In genomic region chr7:11078242-11078834, GRCh38 we compare ENCODE assay signal across 23 cellular contexts.
DNase-seq lines count a peak whose midpoint lies in the region; ATAC-seq and TF ChIP-seq lines count a peak whose summit lies in the region.
"Had no signal": no experiment of that assay in that cellular context is flagged by ENCODE, and none has a peak within 500 bp of the region (broad histone marks: within the 10 kb centered on the region; RNA-seq: fewer than 3 reads in every experiment).

No MANE protein-coding gene starts in this region.

- no peak overlapping the region for H3K4me3 ChIP-seq in prostate gland
- H3K4me3 ChIP-seq in CD4-positive, alpha-beta memory T cell (ENCODE audit: low read length in 2 of 2), result no peak overlapping the region
- H3K4me3 ChIP-seq: HAP-1, K562, left ventricle myocardium inferior, MG63 had no signal

- H3K36me3 ChIP-seq in prostate gland, result no peaks in the 10 kb centered on the region
- no peaks in the 10 kb centered on the region for H3K36me3 ChIP-seq in CD4-positive, alpha-beta memory T cell (ENCODE audit: insufficient read depth, low read length)
- H3K36me3 ChIP-seq: HAP-1, MG63 had no signal

- intact Hi-C loops in prostate gland (cut with DNase I), result no loop called here
- intact Hi-C loops in CD4-positive, alpha-beta memory T cell (cut with micrococcal nuclease), result no loop called here

- CTCF ChIA-PET in CD4-positive, alpha-beta memory T cell (lab: Charles Lee; ENCODE audit: partially characterized antibody), result no interaction called here

- DNase-seq in nephron progenitor cell (no peak), prostate gland (ENCODE audit: low spot score) (no peak), GM19238 (ENCODE audit: insufficient read length, low spot score) (no peak)
- no peak for DNase-seq in CD4-positive, alpha-beta memory T cell
- DNase-seq in effector memory CD8-positive, alpha-beta T cell, result no peak
- DNase-seq: activated CD4-positive, alpha-beta T cell treated with anti-CD3 and anti-CD28 coated beads, Interleukin-2, amount 50 U/mL, for 1 hour; activated CD8-positive, alpha-beta memory T cell treated with anti-CD3 and anti-CD28 coated beads, Interleukin-2, amount 10 ng/mL, durations not matched to agents 7 days and 5 days; activated naive CD4-positive, alpha-beta T cell treated with Interleukin-2 at 50 U/mL for 16 hours; CD4-positive, CD25-positive, alpha-beta regulatory T cell; left ventricle myocardium inferior; MG63; NCI-H2029; NCI-H526 treated with DMSO at 0.1 percent for 48 hours; SHP77 treated with DMSO at 0.1 percent for 48 hours; stimulated activated naive CD8-positive, alpha-beta T cell treated with anti-CD3 and anti-CD28 coated beads, Interleukin-15, amount 100 ng/mL, for 72 hours; SW 1271; T-helper 9 cell had no signal

- H3K27ac Mint-ChIP-seq in nephron progenitor cell, result peak overlapping the region; percentile 67
- H3K27ac Mint-ChIP-seq in CD4-positive, alpha-beta memory T cell, result no peak overlapping the region
- H3K27ac Mint-ChIP-seq in effector memory CD8-positive, alpha-beta T cell, result no peak overlapping the region
- H3K27ac Mint-ChIP-seq: activated CD8-positive, alpha-beta memory T cell treated with anti-CD3 and anti-CD28 coated beads, Interleukin-2, amount 10 ng/mL, durations not matched to agents 7 days and 5 days; CD4-positive, CD25-positive, alpha-beta regulatory T cell; stimulated activated naive CD8-positive, alpha-beta T cell treated with anti-CD3 and anti-CD28 coated beads, Interleukin-15, amount 100 ng/mL, for 72 hours had no signal

- H3K9me3 ChIP-seq in prostate gland, result no peaks in the 10 kb centered on the region
- no peaks in the 10 kb centered on the region for H3K9me3 ChIP-seq in CD4-positive, alpha-beta memory T cell (ENCODE audit: control insufficient read depth in 1 of 2, low read length in 2 of 2)
- H3K9me3 ChIP-seq: HAP-1, MG63 had no signal

- 94% methylated on average over 4 of the region's 4 CpGs for WGBS in prostate gland

- H3K27ac ChIP-seq in prostate gland, result no peak overlapping the region
- H3K27ac ChIP-seq in CD4-positive, alpha-beta memory T cell (ENCODE audit: low read depth, low read length), result no peak overlapping the region
- H3K27ac ChIP-seq: left ventricle myocardium inferior had no signal

- H3K9me3 Mint-ChIP-seq in nephron progenitor cell, result peaks cover 9% of the 10 kb centered on the region
- H3K9me3 Mint-ChIP-seq in CD4-positive, alpha-beta memory T cell, result peaks cover 0 to 3% (median 0%) of the 10 kb centered on the region in 8 donors
- no peaks in the 10 kb centered on the region for H3K9me3 Mint-ChIP-seq in effector memory CD8-positive, alpha-beta T cell

- H3K27me3 ChIP-seq in prostate gland (replicated peaks; ENCODE audit: insufficient read depth), result no peaks in the 10 kb centered on the region
- H3K27me3 ChIP-seq in CD4-positive, alpha-beta memory T cell (ENCODE audit: insufficient read depth, low read length), result no peaks in the 10 kb centered on the region
- H3K27me3 ChIP-seq: MG63 had no signal

- ATAC-seq in GM18520 (IDR thresholded peaks at IDR 0.05; ENCODE audit: unreplicated experiment) (peak; percentile 64), GM21529 (IDR thresholded peaks at IDR 0.05; ENCODE audit: unreplicated experiment) (peak; percentile 57), HG03342 (IDR thresholded peaks at IDR 0.05; ENCODE audit: unreplicated experiment) (peak; percentile 50)
- ATAC-seq in effector memory CD8-positive, alpha-beta T cell (replicated peaks), result no peak
- ATAC-seq: activated CD8-positive, alpha-beta memory T cell treated with anti-CD3 and anti-CD28 coated beads, Interleukin-2, amount 10 ng/mL, durations not matched to agents 7 days and 5 days; K562; stimulated activated naive CD8-positive, alpha-beta T cell treated with anti-CD3 and anti-CD28 coated beads, Interleukin-15, amount 100 ng/mL, for 72 hours had no signal

- TF ChIP-seq POLR2A in prostate gland (IDR thresholded peaks at IDR 0.05), result no peak

- peaks cover 8% of the 10 kb centered on the region for H3K4me1 Mint-ChIP-seq in nephron progenitor cell
- no peaks in the 10 kb centered on the region for H3K4me1 Mint-ChIP-seq in CD4-positive, alpha-beta memory T cell
- peaks cover 0 to 6% of the 10 kb centered on the region in 2 donors for H3K4me1 Mint-ChIP-seq in effector memory CD8-positive, alpha-beta T cell (ENCODE audit: low read depth in 2 of 2)

- no peaks in the 10 kb centered on the region for H3K4me1 ChIP-seq in prostate gland (replicated peaks)
- H3K4me1 ChIP-seq in CD4-positive, alpha-beta memory T cell (ENCODE audit: insufficient read depth, low read length), result no peaks in the 10 kb centered on the region
- H3K4me1 ChIP-seq: HAP-1, left ventricle myocardium inferior had no signal

- H3K36me3 Mint-ChIP-seq in nephron progenitor cell (ENCODE audit: low read depth), result peaks cover 58% of the 10 kb centered on the region
- peaks cover 13 to 20% of the 10 kb centered on the region in 2 donors for H3K36me3 Mint-ChIP-seq in CD4-positive, alpha-beta memory T cell
- H3K36me3 Mint-ChIP-seq in effector memory CD8-positive, alpha-beta T cell (ENCODE audit: insufficient read depth), result no peaks in the 10 kb centered on the region

- POLR2A ChIA-PET in CD4-positive, alpha-beta memory T cell (lab: Charles Lee; ENCODE audit: partially characterized antibody), result no interaction called here

- no peaks in the 10 kb centered on the region for H3K27me3 Mint-ChIP-seq in nephron progenitor cell (ENCODE audit: low read depth, poor library complexity)
- no peaks in the 10 kb centered on the region for H3K27me3 Mint-ChIP-seq in CD4-positive, alpha-beta memory T cell
- H3K27me3 Mint-ChIP-seq in effector memory CD8-positive, alpha-beta T cell, result no peaks in the 10 kb centered on the region
- H3K27me3 Mint-ChIP-seq: activated CD8-positive, alpha-beta memory T cell treated with anti-CD3 and anti-CD28 coated beads, Interleukin-2, amount 10 ng/mL, durations not matched to agents 7 days and 5 days; brain; CD4-positive, CD25-positive, alpha-beta regulatory T cell; stimulated activated naive CD8-positive, alpha-beta T cell treated with anti-CD3 and anti-CD28 coated beads, Interleukin-15, amount 100 ng/mL, for 72 hours had no signal

- no peak for TF ChIP-seq CTCF in nephron progenitor cell (IDR thresholded peaks at IDR 0.05)
- no peak for TF ChIP-seq CTCF in prostate gland (IDR thresholded peaks at IDR 0.05)

- no peak overlapping the region for H3K4me3 Mint-ChIP-seq in nephron progenitor cell
- no peak overlapping the region for H3K4me3 Mint-ChIP-seq in CD4-positive, alpha-beta memory T cell
- H3K4me3 Mint-ChIP-seq in effector memory CD8-positive, alpha-beta T cell, result no peak overlapping the region
- H3K4me3 Mint-ChIP-seq: activated CD8-positive, alpha-beta memory T cell treated with anti-CD3 and anti-CD28 coated beads, Interleukin-2, amount 10 ng/mL, durations not matched to agents 7 days and 5 days; brain; CD4-positive, CD25-positive, alpha-beta regulatory T cell; stimulated activated naive CD8-positive, alpha-beta T cell treated with anti-CD3 and anti-CD28 coated beads, Interleukin-15, amount 100 ng/mL, for 72 hours had no signal
